Comparison of ENCODE assay signal across 8 cellular contexts in genomic region chr7:5045558-5046396, GRCh38. TPM values are rescaled to one million over a fixed set of nuclear protein-coding genes. Genes with fewer than 3 reads are reported as not detected.
DNase-seq lines count a peak whose midpoint lies in the region; ATAC-seq and TF ChIP-seq lines count a peak whose summit lies in the region.

RBAK (plus strand) TSS chr7:5045860; CDS start chr7:5048077, 2,217 bp downstream.

- H3K79me2 ChIP-seq in osteoblast (ENCODE audit: insufficient read depth, low read length), result peaks cover 28% of the 10 kb centered on the region

- H3K4me1 ChIP-seq in osteoblast (ENCODE audit: insufficient read depth, low read length), result no peaks in the 10 kb centered on the region
- peaks cover 0 to 18% of the 10 kb centered on the region in 2 donors for H3K4me1 ChIP-seq in thoracic aorta (ENCODE audit: control insufficient read depth in 1 of 2, low read depth in 2 of 2)

- no peaks in the 10 kb centered on the region for H3K9me3 ChIP-seq in osteoblast (ENCODE audit: low read depth, low read length)
- H3K9me3 ChIP-seq in thoracic aorta, result no peaks in the 10 kb centered on the region

- no peaks in the 10 kb centered on the region for H3K27me3 Mint-ChIP-seq in glutamatergic neuron (ENCODE audit: unreplicated experiment)

- TF ChIP-seq CTCF in GM10266 (IDR thresholded peaks at IDR 0.05; ENCODE audit: control insufficient read depth, insufficient read depth, low read depth, missing control alignments) (no peak), glutamatergic neuron (IDR thresholded peaks at IDR 0.05; ENCODE audit: partially characterized antibody, unreplicated experiment) (no peak), osteoblast (IDR thresholded peaks at IDR 0.05; ENCODE audit: extremely low read depth, low read depth, low read length) (no peak), thoracic aorta (IDR thresholded peaks at IDR 0.05) (no peak)

- H3K4me3 ChIP-seq in osteoblast (ENCODE audit: insufficient read depth, low read length) (peak within 1 kb of the TSS; percentile 86), thoracic aorta (peak within 1 kb of the TSS; percentile 79)

- peaks cover 1% of the 10 kb centered on the region for H3K4me1 Mint-ChIP-seq in glutamatergic neuron (ENCODE audit: low read depth, unreplicated experiment)

- H4K20me1 ChIP-seq in osteoblast (ENCODE audit: insufficient read depth, low read length), result no peaks in the 10 kb centered on the region

- peak; percentile 93 for DNase-seq in GM10266 (ENCODE audit: extremely low spot score)
- DNase-seq in NCI-H1092 (lab: John Stamatoyannopoulos, UW), result peak; percentile 92
- DNase-seq in SKM-1 (lab: John Stamatoyannopoulos, UW; ENCODE audit: unreplicated experiment), result peak; percentile 95
- peak; percentile 86 to 94 for DNase-seq in activated naive CD4-positive, alpha-beta T cell treated with anti-CD3 and anti-CD28 coated beads, Interleukin-2, amount 50 U/mL, for 72 hours (ENCODE audit: low spot score in 2 of 2)
- DNase-seq in glutamatergic neuron, result peak; percentile 94
- peak; percentile 96 for DNase-seq in osteoblast (ENCODE audit: insufficient read length, low spot score, missing footprints)
- peak; percentile 73 for DNase-seq in thoracic aorta (ENCODE audit: low spot score)

- peak within 1 kb of the TSS; percentile 86 for H3K4me2 ChIP-seq in osteoblast (ENCODE audit: insufficient read depth, low read length)

- ATAC-seq in HG02610 (IDR thresholded peaks at IDR 0.05; ENCODE audit: unreplicated experiment) (peak; percentile 99), thoracic aorta (ENCODE audit: insufficient number of reproducible peaks, low FRiP score, low read depth) (peak; percentile 69)
- peak; percentile 100 for ATAC-seq in activated naive CD4-positive, alpha-beta T cell treated with anti-CD3 and anti-CD28 coated beads, Interleukin-2, amount 50 U/mL, for 72 hours

- H3K36me3 ChIP-seq in osteoblast (ENCODE audit: insufficient read depth, low read length) (peaks cover 17% of the 10 kb centered on the region), thoracic aorta (peaks cover 16% of the 10 kb centered on the region)

- H3K27ac Mint-ChIP-seq in activated naive CD4-positive, alpha-beta T cell treated with anti-CD3 and anti-CD28 coated beads, Interleukin-2, amount 50 U/mL, for 72 hours, result peak within 1 kb of the TSS; percentile 94 to 96
- H3K27ac Mint-ChIP-seq in glutamatergic neuron (ENCODE audit: unreplicated experiment), result peak within 1 kb of the TSS; percentile 90

- H2AFZ ChIP-seq in osteoblast (ENCODE audit: low read length), result peak within 1 kb of the TSS; percentile 99

- H3K27me3 ChIP-seq in osteoblast (ENCODE audit: insufficient read depth, low read length), result no peaks in the 10 kb centered on the region
- H3K27me3 ChIP-seq in thoracic aorta (replicated peaks; ENCODE audit: insufficient read depth), result no peaks in the 10 kb centered on the region

- H3K27ac ChIP-seq in osteoblast (ENCODE audit: low read depth, low read length) (peak within 1 kb of the TSS; percentile 72), thoracic aorta (peak within 1 kb of the TSS; percentile 40 to 67)

- peaks cover 33 to 44% of the 10 kb centered on the region in 2 donors for H3K36me3 Mint-ChIP-seq in activated naive CD4-positive, alpha-beta T cell treated with anti-CD3 and anti-CD28 coated beads, Interleukin-2, amount 50 U/mL, for 72 hours
- H3K36me3 Mint-ChIP-seq in glutamatergic neuron (ENCODE audit: unreplicated experiment), result peaks cover 11% of the 10 kb centered on the region

- peak within 1 kb of the TSS; percentile 95 for H3K4me3 Mint-ChIP-seq in glutamatergic neuron (ENCODE audit: unreplicated experiment)

- peaks cover 7 to 8% of the 10 kb centered on the region in 2 donors for H3K9me3 Mint-ChIP-seq in activated naive CD4-positive, alpha-beta T cell treated with anti-CD3 and anti-CD28 coated beads, Interleukin-2, amount 50 U/mL, for 72 hours
- peaks cover 12% of the 10 kb centered on the region for H3K9me3 Mint-ChIP-seq in glutamatergic neuron (ENCODE audit: unreplicated experiment)

RNA-seq across cellular contexts. Expression of gene RBAK, which starts in this region (rescaled TPM):
- total RNA-seq in activated naive CD4-positive, alpha-beta T cell treated with anti-CD3 and anti-CD28 coated beads, Interleukin-2, amount 50 U/mL, for 72 hours, result 10 to 100 TPM; 10.1 to 15.3 TPM
- 18.0 TPM for total RNA-seq in glutamatergic neuron (ENCODE audit: unreplicated experiment)
- 10.6 and 10.9 TPM in 2 replicates for total RNA-seq in osteoblast
- 10 to 100 TPM in 1 of 2 donors, 1 to 10 TPM in 1; 8.3 to 15.9 TPM for total RNA-seq in thoracic aorta

Comparison
In these comparisons a context has a peak if more than half of its experiments do, and no peak if none do; other contexts are left out.
1. Peak in every context shown above with its lines: DNase-seq, ATAC-seq, H3K4me3 ChIP-seq and H3K27ac ChIP-seq.